ENCODE assay signal across 24 cellular contexts in the genomic region with DNA sequence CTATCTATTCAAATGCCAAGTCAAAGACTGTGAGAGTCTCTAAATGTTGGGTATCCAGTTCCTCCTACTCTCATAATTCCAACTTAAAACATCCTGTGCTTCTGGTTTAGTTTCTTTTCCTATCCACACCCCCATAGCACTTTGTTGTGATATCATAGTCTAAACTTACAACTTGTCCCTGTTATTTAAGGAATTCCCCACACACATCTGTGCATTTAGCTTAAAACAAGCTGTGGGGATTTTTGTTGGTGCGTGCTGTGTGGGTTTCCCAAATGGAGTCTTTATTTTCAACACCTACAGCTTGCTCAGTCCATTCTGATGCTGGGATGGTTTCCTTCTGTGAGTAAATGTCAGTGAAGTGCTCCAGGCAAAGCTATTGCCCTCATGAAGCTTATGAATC.
"Had no signal": no experiment of that assay in that cellular context is flagged by ENCODE, and none has a peak within 500 bp of the region (broad histone marks: within the 10 kb centered on the region; RNA-seq: fewer than 3 reads in every experiment).

No MANE protein-coding gene starts in this region.

- H3K4me3 ChIP-seq: colonic mucosa, esophagus squamous epithelium, gastroesophageal sphincter, left ventricle myocardium inferior, lower lobe of right lung, spleen, suprapubic skin, thyroid gland, upper lobe of left lung, uterus had no signal

- ATAC-seq: gastroesophageal sphincter, left cardiac atrium, right cardiac atrium had no signal

- H3K9me3 ChIP-seq: colonic mucosa, esophagus squamous epithelium, gastroesophageal sphincter, left ventricle myocardium inferior, lower lobe of right lung, spleen, suprapubic skin, thyroid gland, upper lobe of left lung, uterus had no signal

- DNase-seq: colonic mucosa; dermis blood vessel endothelial cell; esophagus squamous epithelium; foreskin fibroblast; glutamatergic neuron; left cardiac atrium; left ventricle myocardium inferior; lower lobe of right lung; naive B cell; nephron progenitor cell; posterior cingulate gyrus; right cardiac atrium; spleen; stimulated activated CD4-positive, alpha-beta T cell treated with anti-CD3 and anti-CD28 coated beads, Interleukin-15, amount 100 ng/mL, for 24 hours; stimulated activated CD4-positive, alpha-beta T cell treated with anti-CD3 and anti-CD28 coated beads, Interleukin-1b, Interleukin-23, amount 100 ng/mL, for 48 hours; stimulated activated CD4-positive, alpha-beta T cell treated with anti-CD3 and anti-CD28 coated beads, Interleukin-4, amount 100 ng/mL, for 24 hours; stimulated activated naive CD4-positive, alpha-beta T cell; thyroid gland; upper lobe of left lung; uterus had no signal

- H3K9me3 Mint-ChIP-seq: memory B cell, nephron progenitor cell had no signal

- H3K36me3 Mint-ChIP-seq: memory B cell, mesothelial cell of epicardium, naive B cell had no signal

- H3K36me3 ChIP-seq: colonic mucosa, esophagus squamous epithelium, gastroesophageal sphincter, left ventricle myocardium inferior, lower lobe of right lung, spleen, suprapubic skin, thyroid gland, upper lobe of left lung, uterus had no signal

- H3K27me3 ChIP-seq: colonic mucosa, esophagus squamous epithelium, gastroesophageal sphincter, suprapubic skin, thyroid gland, upper lobe of left lung, uterus had no signal

- H3K4me1 ChIP-seq: colonic mucosa, gastroesophageal sphincter, thyroid gland, uterus had no signal

- H3K27ac ChIP-seq: colonic mucosa, esophagus squamous epithelium, gastroesophageal sphincter, left ventricle myocardium inferior, lower lobe of right lung, spleen, suprapubic skin, thyroid gland, upper lobe of left lung, uterus had no signal

- H3K27ac Mint-ChIP-seq: memory B cell, mesothelial cell of epicardium, naive B cell, nephron progenitor cell had no signal
